ENCODE assay signal across 8 cellular contexts in genomic region chr2:201858781-201859180, GRCh38. TPM values are rescaled to one million over a fixed set of nuclear protein-coding genes. Genes with fewer than 3 reads are reported as not detected.
DNase-seq lines count a peak whose midpoint lies in the region; ATAC-seq, FAIRE-seq and TF ChIP-seq lines count a peak whose summit lies in the region.

No MANE protein-coding gene starts in this region.

- 6 to 11% (median 9%) methylated on average over 11 of the region's 11 CpGs for WGBS in psoas muscle, 3 donors
- 3 to 9% (median 9%) methylated on average over 11 of the region's 11 CpGs for WGBS in small intestine, 3 donors

- intact Hi-C loops in endothelial cell of umbilical vein (cut with micrococcal nuclease) (no loop called here), psoas muscle (cut with DNase I) (loop anchor here in 1 of 2 donors (5.0 kb wide), 1 partner anchor 519 kb away; the partner anchor contains the start of gene BMPR2), Right ventricle myocardium superior (cut with DNase I) (no loop called here)

- TF ChIP-seq CTCF in endothelial cell of umbilical vein (IDR thresholded peaks at IDR 0.05; ENCODE audit: extremely low read depth in 1 of 2, insufficient read depth in 1 of 2, low read depth in 1 of 2, low read length in 2 of 2) (no peak), psoas muscle (IDR thresholded peaks at IDR 0.05) (no peak)

- H3K4me1 ChIP-seq in NT2/D1 (ENCODE audit: insufficient read depth, insufficient read length) = no peaks in the 10 kb centered on the region
- H3K4me1 ChIP-seq in endothelial cell of umbilical vein (ENCODE audit: control insufficient read depth, extremely low read depth, insufficient read depth, low read length) = peaks cover 15% of the 10 kb centered on the region
- peaks cover 16% of the 10 kb centered on the region for H3K4me1 ChIP-seq in psoas muscle
- no peaks in the 10 kb centered on the region for H3K4me1 ChIP-seq in small intestine (ENCODE audit: control insufficient read depth in 2 of 2, insufficient read depth in 1 of 2, low read depth in 1 of 2, low read length in 1 of 2)

- ATAC-seq in psoas muscle = peak; percentile 22 to 62 (median 46)
- ATAC-seq in HG02571 (IDR thresholded peaks at IDR 0.05; ENCODE audit: unreplicated experiment) = no peak
- ATAC-seq in Right ventricle myocardium superior (ENCODE audit: poor library complexity) = no peak

- no peaks in the 10 kb centered on the region for H4K20me1 ChIP-seq in endothelial cell of umbilical vein (replicated peaks; ENCODE audit: control insufficient read depth, extremely low read depth, insufficient read depth, low read length)

- POLR2A ChIA-PET in endothelial cell of umbilical vein (lab: Charles Lee) = interaction anchor here (0.7 kb wide), 1 partner anchor 312 kb away, joined by 3 read pairs; no protein-coding TSS in a partner anchor

- CTCF ChIA-PET in endothelial cell of umbilical vein (lab: Charles Lee) = interaction anchor here (0.6 to 3.3 kb wide), 6 partner anchors 21 to 320 kb away, joined by 3 to 92 read pairs (median 22); no protein-coding TSS in a partner anchor

- no peak for TF ChIP-seq POLR2A in endothelial cell of umbilical vein (IDR thresholded peaks at IDR 0.05; ENCODE audit: low read depth, low read length)

- H2AFZ ChIP-seq in endothelial cell of umbilical vein (ENCODE audit: low read depth, low read length) = no peak overlapping the region

- dilution Hi-C loops in endothelial cell of umbilical vein (cut with MboI; ENCODE audit: extremely low pct_ligation_motif_present, low sequenced_read_pairs) = no loop called here

- no peaks in the 10 kb centered on the region for H3K9me1 ChIP-seq in endothelial cell of umbilical vein (replicated peaks; ENCODE audit: control insufficient read depth, extremely low read depth, insufficient read depth, low read length)

- H3K9ac ChIP-seq in NT2/D1 (ENCODE audit: insufficient read length, low read depth) = no peak overlapping the region
- H3K9ac ChIP-seq in endothelial cell of umbilical vein (replicated peaks; ENCODE audit: extremely low read depth, insufficient read depth, low read length) = no peak overlapping the region

- H3K27me3 ChIP-seq in NT2/D1 (ENCODE audit: insufficient read depth, insufficient read length) = peaks cover 3% of the 10 kb centered on the region
- H3K27me3 ChIP-seq in endothelial cell of umbilical vein (ENCODE audit: control insufficient read depth in 2 of 2, insufficient read depth in 2 of 2, low read length in 2 of 2) = peaks cover 5 to 11% of the 10 kb centered on the region in 2 experiments
- H3K27me3 ChIP-seq in psoas muscle (ENCODE audit: insufficient read depth in 3 of 3, low read length in 2 of 3) = no peaks in the 10 kb centered on the region
- H3K27me3 ChIP-seq in small intestine (ENCODE audit: control insufficient read depth in 2 of 2, insufficient read depth in 2 of 2, low read length in 2 of 2) = no peaks in the 10 kb centered on the region

- H3K36me3 ChIP-seq in NT2/D1 (ENCODE audit: insufficient read depth, insufficient read length, low read length) (no peaks in the 10 kb centered on the region), endothelial cell of umbilical vein (ENCODE audit: control insufficient read depth in 2 of 2, extremely low read depth in 1 of 2, insufficient read depth in 2 of 2, low read length in 2 of 2) (no peaks in the 10 kb centered on the region), psoas muscle (ENCODE audit: insufficient read depth in 1 of 2, low read depth in 1 of 2) (no peaks in the 10 kb centered on the region), small intestine (ENCODE audit: control insufficient read depth in 2 of 2, insufficient read depth in 2 of 2, low read length in 2 of 2) (no peaks in the 10 kb centered on the region)

- no peaks in the 10 kb centered on the region for H3K79me2 ChIP-seq in endothelial cell of umbilical vein (ENCODE audit: control insufficient read depth, insufficient read depth, low read length)

- H3K27ac ChIP-seq in endothelial cell of umbilical vein (ENCODE audit: insufficient read depth, low read depth, low read length) (no peak overlapping the region), psoas muscle (no peak overlapping the region), small intestine (ENCODE audit: low read depth in 1 of 2, low read length in 1 of 2) (no peak overlapping the region)

- H3K9me3 ChIP-seq in NT2/D1 (ENCODE audit: insufficient read depth, low read length) = no peaks in the 10 kb centered on the region
- no peaks in the 10 kb centered on the region for H3K9me3 ChIP-seq in endothelial cell of umbilical vein (replicated peaks; ENCODE audit: control insufficient read depth, insufficient read depth, low read length)
- no peaks in the 10 kb centered on the region for H3K9me3 ChIP-seq in psoas muscle
- H3K9me3 ChIP-seq in small intestine (ENCODE audit: control insufficient read depth, low read depth) = no peaks in the 10 kb centered on the region

- DNase-seq in GM04504 (ENCODE audit: low read depth) = peak; percentile 30
- peak; percentile 43 for DNase-seq in NT2/D1 (ENCODE audit: low read depth, low spot score)
- DNase-seq in endothelial cell of umbilical vein (ENCODE audit: low read depth, low spot score) = peak; percentile 58
- peak in 1 of 2 donors; percentile 57 for DNase-seq in psoas muscle
- DNase-seq in cerebellar nuclear complex (lab: John Stamatoyannopoulos, UW) = no peak
- no peak for DNase-seq in small intestine
- no peak for DNase-seq in Right ventricle myocardium superior

- BruUV-seq in endothelial cell of umbilical vein (replicated peaks; lab: Mats Ljungman, UMichigan) = no TSS peak

- H3K4me3 ChIP-seq in NT2/D1 (ENCODE audit: insufficient read length, low read depth) (peak overlapping the region; percentile 5), endothelial cell of umbilical vein (replicated peaks in 1 of 3; ENCODE audit: insufficient read depth in 1 of 3, low read depth in 1 of 3, low read length in 3 of 3) (no peak overlapping the region), psoas muscle (peak overlapping the region; percentile 35), small intestine (ENCODE audit: low read depth in 1 of 2, low read length in 2 of 2) (no peak overlapping the region)

- peak overlapping the region; percentile 1 for H3K4me2 ChIP-seq in endothelial cell of umbilical vein (ENCODE audit: insufficient read depth, low read length)

- FAIRE-seq in endothelial cell of umbilical vein (lab: Jason Lieb, UNC) = peak; percentile 50
- no peak for FAIRE-seq in small intestine (lab: Jason Lieb, UNC)

TF ChIP-seq in endothelial cell of umbilical vein, 7 proteins besides CTCF, POLR2A, EP300 and RAD21:
- TF ChIP-seq MYC (IDR thresholded peaks at IDR 0.05; ENCODE audit: low read depth, low read length) (no peak), FOS (IDR thresholded peaks at IDR 0.05; ENCODE audit: borderline replicate concordance, insufficient read depth, low read length) (no peak), EZH2 (IDR thresholded peaks at IDR 0.05; ENCODE audit: borderline replicate concordance, low read depth, low read length, severe bottlenecking) (no peak), JUN (IDR thresholded peaks at IDR 0.05; ENCODE audit: borderline replicate concordance, insufficient read depth, insufficient read length, low read depth) (no peak), GATA2 (IDR thresholded peaks at IDR 0.05; ENCODE audit: insufficient read depth, insufficient read length, low read depth, low read length) (no peak), POLR2AphosphoS5 (IDR thresholded peaks at IDR 0.05; ENCODE audit: insufficient read depth, low read depth, low read length) (no peak)
- TF ChIP-seq, protein P1, sequence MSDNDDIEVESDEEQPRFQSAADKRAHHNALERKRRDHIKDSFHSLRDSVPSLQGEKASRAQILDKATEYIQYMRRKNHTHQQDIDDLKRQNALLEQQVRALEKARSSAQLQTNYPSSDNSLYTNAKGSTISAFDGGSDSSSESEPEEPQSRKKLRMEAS (IDR thresholded peaks at IDR 0.05; ENCODE audit: insufficient read depth, insufficient read length) = no peak
TF ChIP-seq in endothelial cell of umbilical vein: peak in this region for 0.

RNA-seq across cellular contexts. Expression of gene CDK15, which starts 52.4 kb away (rescaled TPM):
- total RNA-seq in endothelial cell of umbilical vein (not detected in 2 replicates), psoas muscle (under 1 TPM; 0.25 to 0.92 (median 0.37) TPM), Right ventricle myocardium superior (0.43 TPM)
- polyA plus RNA-seq in endothelial cell of umbilical vein (not detected in 2 replicates), psoas muscle (under 1 TPM in 2 of 3 donors, not detected in 1; 0.05 to 0.29 TPM), small intestine (under 1 TPM in 2 of 3 donors, not detected in 1; 0.52 to 0.54 TPM)
- not detected in 2 replicates for polyA plus RNA-seq in endothelial cell of umbilical vein (2011; cell fraction: cytosol; rRNA removed)
- not detected in 2 replicates for polyA plus RNA-seq in endothelial cell of umbilical vein (2011; cell fraction: nucleus; rRNA removed)
- polyA plus RNA-seq in endothelial cell of umbilical vein (2012) = not detected in 2 replicates
- not detected in 2 replicates for polyA minus RNA-seq in endothelial cell of umbilical vein
- polyA minus RNA-seq in endothelial cell of umbilical vein (2011; cell fraction: cytosol; rRNA and poly(A)+ RNA removed) = not detected
- polyA minus RNA-seq in endothelial cell of umbilical vein (2011; cell fraction: nucleus; rRNA and poly(A)+ RNA removed) = not detected in 2 replicates

Comparison
In these comparisons a context has a peak if more than half of its experiments do, and no peak if none do; other contexts are left out.
1. DNase-seq: peak in GM04504 (single experiment), NT2/D1 (single experiment) and endothelial cell of umbilical vein (single experiment); none in cerebellar nuclear complex (0 of 2), small intestine (single experiment) and Right ventricle myocardium superior (single experiment).
2. H3K4me3 ChIP-seq: peak in NT2/D1 (single experiment) and psoas muscle (single experiment); none in endothelial cell of umbilical vein (0 of 3) and small intestine (0 of 2).
3. ATAC-seq: peak in psoas muscle (4 of 4); none in HG02571 (single experiment) and Right ventricle myocardium superior (single experiment).